In genomic region chr12:96015672-96016071, GRCh38 we compare ENCODE assay signal across 10 cellular contexts. TPM values are rescaled to one million over a fixed set of nuclear protein-coding genes. Genes with fewer than 3 reads are reported as not detected.
DNase-seq lines count a peak whose midpoint lies in the region; ATAC-seq and TF ChIP-seq lines count a peak whose summit lies in the region.
"Had no signal": no experiment of that assay in that cellular context is flagged by ENCODE, and none has a peak within 500 bp of the region (broad histone marks: within the 10 kb centered on the region; RNA-seq: fewer than 3 reads in every experiment).

No MANE protein-coding gene starts in this region.

- H3K27ac ChIP-seq in osteoblast (ENCODE audit: low read depth, low read length) = no peak overlapping the region
- H3K27ac ChIP-seq in CD8-positive, alpha-beta T cell (ENCODE audit: low read depth, low read length) = no peak overlapping the region

- H3K79me2 ChIP-seq in osteoblast (ENCODE audit: insufficient read depth, low read length) = no peaks in the 10 kb centered on the region

- peak; percentile 61 for TF ChIP-seq CTCF in epithelial cell of esophagus (IDR thresholded peaks at IDR 0.05; ENCODE audit: insufficient read depth, low read depth, low read length, missing control alignments)
- TF ChIP-seq CTCF in osteoblast (IDR thresholded peaks at IDR 0.05; ENCODE audit: extremely low read depth, low read depth, low read length) = peak; percentile 55
- no peak for TF ChIP-seq CTCF in CD8-positive, alpha-beta T cell (IDR thresholded peaks at IDR 0.05)

- H3K4me1 Mint-ChIP-seq in CD8-positive, alpha-beta T cell (ENCODE audit: low read depth) = no peaks in the 10 kb centered on the region
- H3K4me1 Mint-ChIP-seq: activated naive CD8-positive, alpha-beta T cell treated with anti-CD3 and anti-CD28 coated beads for 36 hours had no signal

- H3K4me1 ChIP-seq in osteoblast (ENCODE audit: insufficient read depth, low read length) = no peaks in the 10 kb centered on the region
- no peaks in the 10 kb centered on the region for H3K4me1 ChIP-seq in CD8-positive, alpha-beta T cell (ENCODE audit: insufficient read depth, low read length)

- H3K27me3 Mint-ChIP-seq in CD8-positive, alpha-beta T cell (ENCODE audit: low read depth) = no peaks in the 10 kb centered on the region
- H3K27me3 Mint-ChIP-seq: activated naive CD8-positive, alpha-beta T cell treated with anti-CD3 and anti-CD28 coated beads for 36 hours; stimulated activated memory B cell treated with anti-CD40 and anti-IgM and Interleukin-4, amounts not matched to agents 10 μg/mL and 1 μg/mL and 100 μg/mL, for 72 hours had no signal

- H3K36me3 Mint-ChIP-seq in CD8-positive, alpha-beta T cell = peaks cover 83% of the 10 kb centered on the region

- POLR2A ChIA-PET in CD8-positive, alpha-beta T cell (lab: Charles Lee) = interaction anchor here (0.7 kb wide), 1 partner anchor 22 kb away, joined by 5 read pairs; no protein-coding TSS in a partner anchor

- intact Hi-C loops in CD8-positive, alpha-beta T cell (cut with DNase I, micrococcal nuclease) = no loop called here

- no peaks in the 10 kb centered on the region for H4K20me1 ChIP-seq in osteoblast (ENCODE audit: insufficient read depth, low read length)

- H2AFZ ChIP-seq in osteoblast (ENCODE audit: low read length) = no peak overlapping the region

- peaks cover 45% of the 10 kb centered on the region for H3K36me3 ChIP-seq in osteoblast (ENCODE audit: insufficient read depth, low read length)
- peaks cover 34% of the 10 kb centered on the region for H3K36me3 ChIP-seq in CD8-positive, alpha-beta T cell (ENCODE audit: insufficient read depth, low read length)

- CTCF ChIA-PET in CD8-positive, alpha-beta T cell (lab: Charles Lee) = interaction anchor here (1.4 kb wide), 1 partner anchor 17 kb away, joined by 5 read pairs; no protein-coding TSS in a partner anchor

- H3K4me3 Mint-ChIP-seq in CD8-positive, alpha-beta T cell = no peak overlapping the region
- H3K4me3 Mint-ChIP-seq: activated naive CD8-positive, alpha-beta T cell treated with anti-CD3 and anti-CD28 coated beads for 36 hours; stimulated activated memory B cell treated with anti-CD40 and anti-IgM and Interleukin-4, amounts not matched to agents 10 μg/mL and 1 μg/mL and 100 μg/mL, for 72 hours had no signal

- no peaks in the 10 kb centered on the region for H3K9me3 ChIP-seq in osteoblast (ENCODE audit: low read depth, low read length)
- no peaks in the 10 kb centered on the region for H3K9me3 ChIP-seq in CD8-positive, alpha-beta T cell (ENCODE audit: low read length)

- H3K4me3 ChIP-seq in epithelial cell of esophagus (ENCODE audit: low read length) (no peak overlapping the region), osteoblast (ENCODE audit: insufficient read depth, low read length) (no peak overlapping the region)
- no peak overlapping the region for H3K4me3 ChIP-seq in CD8-positive, alpha-beta T cell (ENCODE audit: low read depth, low read length)

- no peak overlapping the region for H3K4me2 ChIP-seq in osteoblast (ENCODE audit: insufficient read depth, low read length)

- no peak for ATAC-seq in CD8-positive, alpha-beta T cell
- ATAC-seq: stimulated activated memory B cell treated with anti-CD40 and anti-IgM and Interleukin-4, amounts not matched to agents 10 μg/mL and 1 μg/mL and 100 μg/mL, for 72 hours had no signal

- no peaks in the 10 kb centered on the region for H3K9me3 Mint-ChIP-seq in CD8-positive, alpha-beta T cell
- H3K9me3 Mint-ChIP-seq: activated naive CD8-positive, alpha-beta T cell treated with anti-CD3 and anti-CD28 coated beads for 36 hours; stimulated activated memory B cell treated with anti-CD40 and anti-IgM and Interleukin-4, amounts not matched to agents 10 μg/mL and 1 μg/mL and 100 μg/mL, for 72 hours had no signal

- H3K27ac Mint-ChIP-seq in CD8-positive, alpha-beta T cell = no peak overlapping the region
- H3K27ac Mint-ChIP-seq: activated naive CD8-positive, alpha-beta T cell treated with anti-CD3 and anti-CD28 coated beads for 36 hours; stimulated activated memory B cell treated with anti-CD40 and anti-IgM and Interleukin-4, amounts not matched to agents 10 μg/mL and 1 μg/mL and 100 μg/mL, for 72 hours had no signal

- DNase-seq in NCI-H1092 treated with DMSO at 0.1 percent for 48 hours (lab: John Stamatoyannopoulos, UW) (peak; percentile 5), NCI-H1092 (lab: John Stamatoyannopoulos, UW) (no peak), NCI-H2196 (lab: John Stamatoyannopoulos, UW; ENCODE audit: unreplicated experiment) (peak; percentile 7), epithelial cell of esophagus (ENCODE audit: low read depth) (peak; percentile 54), osteoblast (ENCODE audit: insufficient read length, low spot score, missing footprints) (no peak), putamen (ENCODE audit: low spot score) (no peak), germinal center (ENCODE audit: low spot score) (no peak)
- no peak for DNase-seq in CD8-positive, alpha-beta T cell
- DNase-seq: activated naive CD8-positive, alpha-beta T cell treated with anti-CD3 and anti-CD28 coated beads for 36 hours had no signal

- H3K27me3 ChIP-seq in osteoblast (ENCODE audit: insufficient read depth, low read length) = no peaks in the 10 kb centered on the region
- H3K27me3 ChIP-seq in CD8-positive, alpha-beta T cell (ENCODE audit: insufficient read depth, low read length) = no peaks in the 10 kb centered on the region

RNA-seq across cellular contexts. Expression of gene HAL, which starts 19.5 kb away (rescaled TPM):
- total RNA-seq in osteoblast = 0.29 and 0.36 TPM in 2 replicates
- total RNA-seq in CD8-positive, alpha-beta T cell = under 1 TPM; 0.17 to 0.95 TPM

RNA-seq across cellular contexts. Expression of gene LTA4H, which starts 19.7 kb away (rescaled TPM):
- total RNA-seq in osteoblast = 73.8 and 83.4 TPM in 2 replicates
- total RNA-seq in CD8-positive, alpha-beta T cell = 10 to 100 TPM; 38.4 to 42.9 TPM

Comparison
In these comparisons a context has a peak if more than half of its experiments do, and no peak if none do; other contexts are left out.
1. DNase-seq: peak in NCI-H1092 treated with DMSO at 0.1 percent for 48 hours (single experiment), NCI-H2196 (single experiment) and epithelial cell of esophagus (single experiment); none in NCI-H1092 (single experiment), osteoblast (single experiment), CD8-positive, alpha-beta T cell (0 of 7), putamen (single experiment) and germinal center (single experiment).